11 cellular contexts compared by ENCODE assay signal in genomic region chr7:106282374-106282773, GRCh38. TPM values are rescaled to one million over a fixed set of nuclear protein-coding genes. Genes with fewer than 3 reads are reported as not detected.
DNase-seq lines count a peak whose midpoint lies in the region; ATAC-seq, FAIRE-seq and TF ChIP-seq lines count a peak whose summit lies in the region.
"Had no signal": no experiment of that assay in that cellular context is flagged by ENCODE, and none has a peak within 500 bp of the region (broad histone marks: within the 10 kb centered on the region; RNA-seq: fewer than 3 reads in every experiment).

No MANE protein-coding gene starts in this region.

- H3K4me2 ChIP-seq in KMS-11 (peak overlapping the region; percentile 79), GM12878 (ENCODE audit: control insufficient read depth, insufficient read depth) (peak overlapping the region; percentile 78)

- RAD21 ChIA-PET in GM12878 (lab: Charles Lee; ENCODE audit: unreplicated experiment) = interaction anchor here (1.0 to 2.6 kb wide), 10 partner anchors 9 to 474 kb away, joined by 3 to 20 read pairs (median 7); no protein-coding TSS in a partner anchor

- H3K9ac ChIP-seq in KMS-11 (no peak overlapping the region), GM12878 (ENCODE audit: control insufficient read depth, insufficient read depth, low read length) (peak overlapping the region; percentile 83; the same call in 1 of the 2 replicates)

- CTCF ChIA-PET in CD8-positive, alpha-beta memory T cell (lab: Charles Lee) = no interaction called here
- CTCF ChIA-PET in GM12878 (lab: Yijun Ruan, JAX) = interaction anchor here (1.2 to 1.9 kb wide), 8 partner anchors 11 to 182 kb away, joined by 3 to 16 read pairs (median 4); no protein-coding TSS in a partner anchor

- TF ChIP-seq CTCF in KMS-11 (conservative IDR thresholded peaks at IDR 0.05; ENCODE audit: low read depth, low read length) = no peak
- no peak for TF ChIP-seq CTCF in GM12878 (IDR thresholded peaks at IDR 0.05 in 2 of 3, conservative IDR thresholded peaks at IDR 0.05 in 1 of 3; ENCODE audit: control insufficient read depth in 2 of 3, extremely low read depth in 1 of 3, insufficient read depth in 1 of 3, low read depth in 3 of 3, low read length in 3 of 3)
- no peak for TF ChIP-seq CTCF in nephron progenitor cell (IDR thresholded peaks at IDR 0.05)

- H3K4me3 Mint-ChIP-seq in CD8-positive, alpha-beta memory T cell = peak overlapping the region in 1 of 7 donors; percentile 53
- H3K4me3 Mint-ChIP-seq in nephron progenitor cell = peak overlapping the region; percentile 97

- H3K36me3 ChIP-seq in CD8-positive, alpha-beta memory T cell (ENCODE audit: insufficient read depth, low read length) = no peaks in the 10 kb centered on the region
- H3K36me3 ChIP-seq in KMS-11 (ENCODE audit: insufficient read depth) = no peaks in the 10 kb centered on the region
- peaks cover 0 to 2% of the 10 kb centered on the region in 2 experiments; a peak in 1 of 4 replicates for H3K36me3 ChIP-seq in GM12878 (ENCODE audit: control insufficient read depth in 2 of 2, insufficient read depth in 2 of 2, low read length in 1 of 2)
- H3K36me3 ChIP-seq: tibial artery had no signal

- H3K36me3 Mint-ChIP-seq in CD8-positive, alpha-beta memory T cell = peaks cover 0 to 9% (median under 1%) of the 10 kb centered on the region in 3 donors
- H3K36me3 Mint-ChIP-seq in nephron progenitor cell (ENCODE audit: low read depth) = peaks cover 23% of the 10 kb centered on the region

- H3K79me2 ChIP-seq in KMS-11 (ENCODE audit: insufficient read depth, low read depth) = peaks cover 67% of the 10 kb centered on the region
- H3K79me2 ChIP-seq in GM12878 (ENCODE audit: control insufficient read depth, insufficient read depth, low read length) = peaks cover 75% of the 10 kb centered on the region

- no peak for ATAC-seq in GM12878
- no peak for ATAC-seq in HG03135 (IDR thresholded peaks at IDR 0.05; ENCODE audit: unreplicated experiment)

- peak overlapping the region; percentile 84 for H3K27ac ChIP-seq in CD8-positive, alpha-beta memory T cell (ENCODE audit: low read depth, low read length)
- H3K27ac ChIP-seq in KMS-11 (peak overlapping the region; percentile 81; the same call in 1 of the 2 replicates), GM12878 (ENCODE audit: control insufficient read depth, insufficient read depth) (peak overlapping the region; percentile 83)

- no peak for TF ChIP-seq EP300 in GM12878 (IDR thresholded peaks at IDR 0.05; ENCODE audit: borderline replicate concordance in 1 of 2, control insufficient read depth in 1 of 2, low read depth in 2 of 2, low read length in 2 of 2)

- H3K4me3 ChIP-seq in CD8-positive, alpha-beta memory T cell (ENCODE audit: low read length) = no peak overlapping the region
- H3K4me3 ChIP-seq in KMS-11 (IDR thresholded peaks at IDR 0.05; ENCODE audit: insufficient read depth, low read depth, low read length) = no peak overlapping the region
- peak overlapping the region; percentile 82 for H3K4me3 ChIP-seq in GM12878

- no peak for DNase-seq in CD8-positive, alpha-beta memory T cell
- no peak for DNase-seq in GM12878 (ENCODE audit: low read depth, low spot score)
- DNase-seq in nephron progenitor cell = no peak
- no peak for DNase-seq in C1 segment of cervical spinal cord (lab: John Stamatoyannopoulos, UW)
- no peak for DNase-seq in stimulated activated CD4-positive, alpha-beta T cell treated with anti-CD3 and anti-CD28 coated beads, Interleukin-4, amount 100 ng/mL, for 4 hours
- DNase-seq in hepatic stellate cell (ENCODE audit: low spot score) = no peak
- DNase-seq: central memory CD4-positive, alpha-beta T cell; stimulated activated CD4-positive, alpha-beta T cell treated with anti-CD3 and anti-CD28 coated beads, Interleukin-12 subunit alpha, Interleukin-12 subunit beta, amount 100 ng/mL, for 4 hours; tibial artery had no signal

- POLR2A ChIA-PET in CD8-positive, alpha-beta memory T cell (lab: Charles Lee) = no interaction called here
- POLR2A ChIA-PET in GM12878 (lab: Charles Lee) = interaction anchor here (0.7 to 1.8 kb wide), 7 partner anchors 10 to 267 kb away, joined by 3 to 16 read pairs (median 4); partner anchors contain the start of gene SYPL1

- TF ChIP-seq RAD21 in GM12878 (IDR thresholded peaks at IDR 0.05; ENCODE audit: insufficient read depth, low read depth, low read length) = no peak

- SMC1A ChIA-PET in GM12878 (lab: Charles Lee; ENCODE audit: uncharacterized antibody, unreplicated experiment) = interaction anchor here (0.7 to 5.7 kb wide), 14 partner anchors 11 to 188 kb away, joined by 3 to 52 read pairs (median 6); no protein-coding TSS in a partner anchor

- H3K4me1 ChIP-seq in CD8-positive, alpha-beta memory T cell (ENCODE audit: insufficient read depth, low read length) = peaks cover 22% of the 10 kb centered on the region
- H3K4me1 ChIP-seq in KMS-11 (ENCODE audit: low read depth, poor library complexity, severe bottlenecking) (peaks cover 57% of the 10 kb centered on the region), GM12878 (ENCODE audit: control insufficient read depth, insufficient read depth, low read length) (peaks cover 3% of the 10 kb centered on the region; the same call in 1 of the 2 replicates)

- H4K20me1 ChIP-seq in KMS-11 (ENCODE audit: insufficient read depth) (0 out of 2 replicates have a peak, but pooled peaks cover 3% of the 10 kb centered on the region), GM12878 (ENCODE audit: control insufficient read depth, insufficient read depth) (no peaks in the 10 kb centered on the region)

- no peak overlapping the region for H3K27ac Mint-ChIP-seq in CD8-positive, alpha-beta memory T cell
- no peak overlapping the region for H3K27ac Mint-ChIP-seq in nephron progenitor cell

- TF ChIP-seq POLR2A in GM12878 (IDR thresholded peaks at IDR 0.05; ENCODE audit: low read depth, low read length) = no peak

- WGBS in GM12878 (ENCODE audit: insufficient coverage, insufficient replicate concordance, low lambda C conversion rate, missing lambda C conversion rate) = 43% methylated on average over 6 of the region's 6 CpGs

- no peaks in the 10 kb centered on the region for H3K9me3 Mint-ChIP-seq in CD8-positive, alpha-beta memory T cell
- no peaks in the 10 kb centered on the region for H3K9me3 Mint-ChIP-seq in nephron progenitor cell

- H2AFZ ChIP-seq in KMS-11 (ENCODE audit: low read depth) (no peak overlapping the region), GM12878 (ENCODE audit: control insufficient read depth, low read depth, low read length) (no peak overlapping the region)

- intact Hi-C loops in GM12878 (cut with micrococcal nuclease; ENCODE audit: unreplicated experiment) = loop anchor here (2.0 to 10.0 kb wide), 3 partner anchors 102 to 1268 kb away; partner anchors contain the start of gene KMT2E

- BruUV-seq in GM12878 (replicated peaks; lab: Mats Ljungman, UMichigan) = no TSS peak

- peaks cover 0 to 3% of the 10 kb centered on the region in 2 donors for H3K27me3 Mint-ChIP-seq in CD8-positive, alpha-beta memory T cell
- no peaks in the 10 kb centered on the region for H3K27me3 Mint-ChIP-seq in nephron progenitor cell (ENCODE audit: low read depth, poor library complexity)

- FAIRE-seq in GM12878 (lab: Jason Lieb, UNC) = no peak

- in situ Hi-C loops in GM12878 (cut with MboI) = loop anchor here (25.0 kb wide), 1 partner anchor 1270 kb away; the partner anchor contains the start of gene KMT2E

- H3K27me3 ChIP-seq in CD8-positive, alpha-beta memory T cell (ENCODE audit: insufficient read depth, low read length, poor library complexity, severe bottlenecking) = no peaks in the 10 kb centered on the region
- no peaks in the 10 kb centered on the region for H3K27me3 ChIP-seq in KMS-11 (ENCODE audit: insufficient read depth, low read depth)
- no peaks in the 10 kb centered on the region for H3K27me3 ChIP-seq in GM12878 (replicated peaks in 1 of 2; ENCODE audit: control insufficient read depth in 2 of 2, insufficient read depth in 2 of 2, low read length in 1 of 2)
- H3K27me3 ChIP-seq: tibial artery had no signal

- peaks cover 30 to 53% (median 40%) of the 10 kb centered on the region in 3 donors for H3K4me1 Mint-ChIP-seq in CD8-positive, alpha-beta memory T cell
- H3K4me1 Mint-ChIP-seq in nephron progenitor cell = peaks cover 44% of the 10 kb centered on the region

- H3K9me3 ChIP-seq in CD8-positive, alpha-beta memory T cell (ENCODE audit: low read length) = no peaks in the 10 kb centered on the region
- H3K9me3 ChIP-seq in GM12878 (replicated peaks; ENCODE audit: control insufficient read depth, insufficient read depth, low read length) = no peaks in the 10 kb centered on the region
- H3K9me3 ChIP-seq: tibial artery had no signal

TF ChIP-seq in GM12878, 131 proteins besides CTCF, POLR2A, EP300 and RAD21:
- TF ChIP-seq MXI1 (IDR thresholded peaks at IDR 0.05; ENCODE audit: low read depth, low read length) (0 out of 2 replicates have a peak, but pooled peaks have one; percentile 21), ATF3 (IDR thresholded peaks at IDR 0.05; ENCODE audit: borderline replicate concordance, extremely low read depth, low read depth, low read length) (no peak)

RNA-seq across cellular contexts. Expression of gene NAMPT, which starts 2.4 kb away (rescaled TPM):
- total RNA-seq in CD8-positive, alpha-beta memory T cell = 100 to 1,000 TPM; 723 to 742 TPM
- 15.9 TPM for polyA plus RNA-seq in CD8-positive, alpha-beta memory T cell
- 297 and 310 TPM in 2 replicates for total RNA-seq in GM12878 (2013; cell fraction: nucleolus; rRNA removed)
- total RNA-seq in GM12878 (2014; rRNA removed) = 70.4 and 89.2 TPM in 2 replicates
- 112 and 115 TPM in 2 replicates for total RNA-seq in GM12878 (2014; rRNA removed; fragmentation: Illumina TruSeq; extraction: Trizol)
- 97.0 and 102 TPM in 2 replicates for total RNA-seq in GM12878 (2021)
- polyA plus RNA-seq in GM12878 (2011; ENCODE audit: low read depth) = 32.0 TPM
- polyA plus RNA-seq in GM12878 (2011; rRNA removed) = 173 and 276 TPM in 2 replicates
- 44.5 and 59.5 TPM in 2 replicates for polyA plus RNA-seq in GM12878 (2011; cell fraction: cytosol; rRNA removed)
- polyA plus RNA-seq in GM12878 (2011; cell fraction: nucleus; rRNA removed) = 67.0 and 82.7 TPM in 2 replicates
- polyA plus RNA-seq in GM12878 (2012) = 61.5 and 107 TPM in 2 replicates
- polyA plus RNA-seq in GM12878 (2014; fragmentation: Illumina TruSeq; extraction: Trizol) = 96.3 and 122 TPM in 2 replicates
- polyA plus RNA-seq in GM12878 (2014; fragmentation: Nextera tagmentation; extraction: Ambion mirVana) = 10 to 100 TPM; 28.3 to 29.9 TPM
- polyA plus RNA-seq in GM12878 (2014; rRNA removed) = 43.6 and 60.3 TPM in 2 replicates
- polyA plus RNA-seq in GM12878 (2016; fragmentation: Nextera tagmentation; extraction: Ambion mirVana) = 10 to 100 TPM; 67.5 to 79.6 TPM
- 113 and 151 TPM in 2 replicates for polyA minus RNA-seq in GM12878 (2011; rRNA and poly(A)+ RNA removed)
- 137 and 168 TPM in 2 replicates for polyA minus RNA-seq in GM12878 (2011; cell fraction: cytosol; rRNA and poly(A)+ RNA removed)
- polyA minus RNA-seq in GM12878 (2011; cell fraction: nucleus; rRNA and poly(A)+ RNA removed) = 153 and 201 TPM in 2 replicates
